Comparison of ENCODE assay signal across 22 cellular contexts in genomic region chr13:44131069-44131614, GRCh38.
"Had no signal": no experiment of that assay in that cellular context is flagged by ENCODE, and none has a peak within 500 bp of the region (broad histone marks: within the 10 kb centered on the region; RNA-seq: fewer than 3 reads in every experiment).

No MANE protein-coding gene starts in this region.

- FAIRE-seq: astrocyte, endometrium had no signal

- H3K4me3 ChIP-seq: adrenal gland, hepatocyte, sigmoid colon, smooth muscle cell, testis, uterus had no signal

- H3K36me3 ChIP-seq: adrenal gland, sigmoid colon, uterus had no signal

- DNase-seq: activated CD4-positive, alpha-beta T cell treated with anti-CD3 and anti-CD28 coated beads, Interleukin-2, amount 10 ng/mL, durations not matched to agents 7 days and 5 days; activated CD8-positive, alpha-beta T cell treated with anti-CD3 and anti-CD28 coated beads for 36 hours; activated gamma-delta T cell treated with Interleukin-2 at 50 U/mL for 16 hours; adrenal gland; cortex of kidney; effector CD4-positive, alpha-beta T cell; erythroblast; foreskin keratinocyte; immature natural killer cell; left ventricle myocardium superior; sigmoid colon; stimulated activated CD4-positive, alpha-beta T cell treated with anti-CD3 and anti-CD28 coated beads, Interleukin-15, amount 100 ng/mL, for 24 hours; stimulated activated CD8-positive, alpha-beta memory T cell treated with anti-CD3 and anti-CD28 coated beads, Interleukin-4, amount 100 ng/mL, for 48 hours; stimulated activated naive B cell treated with anti-CD40 and anti-IgM and Interleukin-4, amounts not matched to agents 10 μg/mL and 1 μg/mL and 100 μg/mL, for 72 hours; testis; trophoblast cell; uterus had no signal

- H3K27me3 ChIP-seq: adrenal gland, foreskin keratinocyte, hepatocyte, sigmoid colon, testis, uterus had no signal

- ATAC-seq: activated CD4-positive, CD25-positive, alpha-beta regulatory T cell treated with anti-CD3 and anti-CD28 coated beads, Interleukin-2, amount 50 U/mL, for 24 hours; activated CD8-positive, alpha-beta T cell treated with anti-CD3 and anti-CD28 coated beads for 36 hours; foreskin keratinocyte; left ventricle myocardium superior; stimulated activated naive B cell treated with anti-CD40 and anti-IgM and Interleukin-4, amounts not matched to agents 10 μg/mL and 1 μg/mL and 100 μg/mL, for 72 hours had no signal
